In genomic region chr13:60448907-60449510, GRCh38 we compare ENCODE assay signal across 8 cellular contexts. TPM values are rescaled to one million over a fixed set of nuclear protein-coding genes. Genes with fewer than 3 reads are reported as not detected.
A peak's percentile ranks its signal among the peaks of the same experiment; 100 is the strongest.
DNase-seq lines count a peak whose midpoint lies in the region; ATAC-seq and TF ChIP-seq lines count a peak whose summit lies in the region.

No MANE protein-coding gene starts in this region.

- H3K27ac ChIP-seq in C4-2B = no peak overlapping the region
- H3K27ac ChIP-seq in right lobe of liver = no peak overlapping the region

- peak; percentile 77 for TF ChIP-seq CTCF in C4-2B (conservative IDR thresholded peaks at IDR 0.05)
- TF ChIP-seq CTCF in right lobe of liver (IDR thresholded peaks at IDR 0.05) = peak; percentile 61 to 77 (median 70)

- DNase-seq in NCI-H748 (lab: John Stamatoyannopoulos, UW; ENCODE audit: unreplicated experiment) (peak; percentile 37), cerebellar cortex (ENCODE audit: low spot score) (peak; percentile 54), right lobe of liver (no peak), UCSD-AML1 (lab: John Stamatoyannopoulos, UW; ENCODE audit: unreplicated experiment) (no peak), KG1 (lab: John Stamatoyannopoulos, UW) (no peak)

- no peaks in the 10 kb centered on the region for H3K9me3 ChIP-seq in right lobe of liver

- no peaks in the 10 kb centered on the region for H3K27me3 ChIP-seq in right lobe of liver

- TF ChIP-seq POLR2A in right lobe of liver (IDR thresholded peaks at IDR 0.05) = no peak

- no peaks in the 10 kb centered on the region for H3K36me3 ChIP-seq in right lobe of liver

- WGBS in right lobe of liver (ENCODE audit: insufficient coverage, low coverage, low lambda C conversion rate, missing lambda C conversion rate) = 8% methylated on average over 2 of the region's 2 CpGs

- peak; percentile 82 for ATAC-seq in GM18519 (IDR thresholded peaks at IDR 0.05; ENCODE audit: low FRiP score, unreplicated experiment)
- ATAC-seq in HG03066 (IDR thresholded peaks at IDR 0.05; ENCODE audit: low read depth, unreplicated experiment) = peak; percentile 84
- ATAC-seq in right lobe of liver = peak; percentile 78 to 85 (median 82)

- peaks cover 0 to 8% (median 0%) of the 10 kb centered on the region in 4 donors for H3K4me1 ChIP-seq in right lobe of liver

- intact Hi-C loops in right lobe of liver (cut with DNase I) = no loop called here

- H3K4me3 ChIP-seq in right lobe of liver = no peak overlapping the region

RNA-seq across cellular contexts. Expression of gene TDRD3, which starts 52.0 kb away (rescaled TPM):
- 10 to 100 TPM in 5 of 6 experiments, 1 to 10 TPM in 1; 9.6 to 12.8 (median 11.4) TPM for total RNA-seq in right lobe of liver

Comparison
In these comparisons a context has a peak if more than half of its experiments do, and no peak if none do; other contexts are left out.
1. DNase-seq: peak in NCI-H748 (single experiment) and cerebellar cortex (single experiment); none in right lobe of liver (0 of 3), UCSD-AML1 (single experiment) and KG1 (single experiment).
2. Peak in every context shown above with its lines, with median percentiles within 50 percentile points of each other: ATAC-seq.